Comparison of ENCODE assay signal across 8 cellular contexts in the genomic region with DNA sequence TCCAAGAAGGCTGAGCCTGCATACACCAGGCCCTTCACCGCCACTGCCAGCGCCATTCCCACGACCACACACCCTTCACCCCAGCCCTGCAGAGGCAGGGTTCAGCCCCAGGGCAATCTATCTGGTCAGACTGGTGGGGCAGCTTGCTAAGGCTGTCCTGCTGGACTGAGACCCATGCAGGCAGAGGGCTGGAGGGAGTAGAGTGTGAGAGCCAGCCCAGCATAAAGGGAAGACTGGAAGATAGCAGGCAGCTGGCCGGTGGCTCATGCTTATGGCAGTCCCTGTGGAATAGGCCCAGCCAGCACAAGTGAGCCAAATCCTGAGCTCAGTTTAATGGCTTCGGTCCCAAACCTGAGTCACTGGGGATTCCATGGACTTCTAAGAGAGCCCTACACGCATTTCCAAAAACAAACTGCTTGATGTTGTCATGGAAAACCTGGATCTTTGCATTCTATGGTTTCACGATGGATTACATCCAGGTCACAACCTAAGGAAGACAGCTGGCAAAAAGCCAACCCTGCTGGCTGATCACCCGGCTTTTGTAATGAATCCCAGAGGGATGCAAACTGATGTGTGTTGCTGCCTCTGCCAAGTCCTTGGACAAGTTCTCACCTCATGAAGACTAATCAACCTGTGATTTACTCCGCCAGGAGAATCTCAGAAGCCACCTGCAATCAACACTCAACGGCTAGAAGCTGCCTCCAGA.
DNase-seq lines count a peak whose midpoint lies in the region; ATAC-seq, FAIRE-seq and TF ChIP-seq lines count a peak whose summit lies in the region.

No MANE protein-coding gene starts in this region.

- dilution Hi-C loops in endothelial cell of umbilical vein (cut with MboI; ENCODE audit: extremely low pct_ligation_motif_present, low sequenced_read_pairs): no loop called here

- 45 to 55% (median 46%) methylated on average over 10 of the region's 10 CpGs for WGBS in small intestine, 3 donors

- H3K4me3 ChIP-seq in endothelial cell of umbilical vein (replicated peaks in 1 of 3; ENCODE audit: insufficient read depth in 1 of 3, low read depth in 1 of 3, low read length in 3 of 3): no peak overlapping the region
- H3K4me3 ChIP-seq in small intestine (ENCODE audit: low read depth in 1 of 2, low read length in 2 of 2): no peak overlapping the region

- H3K4me2 ChIP-seq in endothelial cell of umbilical vein (ENCODE audit: insufficient read depth, low read length): no peak overlapping the region

- H3K9me1 ChIP-seq in endothelial cell of umbilical vein (replicated peaks; ENCODE audit: control insufficient read depth, extremely low read depth, insufficient read depth, low read length): no peaks in the 10 kb centered on the region

- H3K79me2 ChIP-seq in endothelial cell of umbilical vein (ENCODE audit: control insufficient read depth, insufficient read depth, low read length): peaks cover 5% of the 10 kb centered on the region

- H4K20me1 ChIP-seq in endothelial cell of umbilical vein (replicated peaks; ENCODE audit: control insufficient read depth, extremely low read depth, insufficient read depth, low read length): no peaks in the 10 kb centered on the region

- ATAC-seq in GM21717 (IDR thresholded peaks at IDR 0.05; ENCODE audit: unreplicated experiment): no peak
- ATAC-seq in HG03432 (IDR thresholded peaks at IDR 0.05; ENCODE audit: unreplicated experiment): no peak

- H3K4me1 ChIP-seq in endothelial cell of umbilical vein (ENCODE audit: control insufficient read depth, extremely low read depth, insufficient read depth, low read length) (peaks cover 17% of the 10 kb centered on the region), small intestine (ENCODE audit: control insufficient read depth in 2 of 2, insufficient read depth in 1 of 2, low read depth in 1 of 2, low read length in 1 of 2) (peaks cover 5 to 6% of the 10 kb centered on the region in 2 donors)

- H3K27me3 ChIP-seq in endothelial cell of umbilical vein (ENCODE audit: control insufficient read depth in 2 of 2, insufficient read depth in 2 of 2, low read length in 2 of 2) (no peaks in the 10 kb centered on the region), small intestine (ENCODE audit: control insufficient read depth in 2 of 2, insufficient read depth in 2 of 2, low read length in 2 of 2) (no peaks in the 10 kb centered on the region)

- CTCF ChIA-PET in endothelial cell of umbilical vein (lab: Charles Lee): interaction anchor here (0.8 to 2.1 kb wide), 25 partner anchors 9 to 395 kb away, joined by 3 to 24 read pairs (median 4); no protein-coding TSS in a partner anchor

- intact Hi-C loops in endothelial cell of umbilical vein (cut with micrococcal nuclease): loop anchor here (1.0 to 2.0 kb wide), 4 partner anchors 13 to 133 kb away; no protein-coding TSS in a partner anchor

- TF ChIP-seq CTCF in endothelial cell of umbilical vein (IDR thresholded peaks at IDR 0.05; ENCODE audit: extremely low read depth in 1 of 2, insufficient read depth in 1 of 2, low read depth in 1 of 2, low read length in 2 of 2): no peak
- TF ChIP-seq CTCF in GM20000 (IDR thresholded peaks at IDR 0.05; ENCODE audit: extremely low read depth, missing control alignments): no peak

- no peak for TF ChIP-seq POLR2A in endothelial cell of umbilical vein (IDR thresholded peaks at IDR 0.05; ENCODE audit: low read depth, low read length)

- no peaks in the 10 kb centered on the region for H3K9me3 ChIP-seq in endothelial cell of umbilical vein (replicated peaks; ENCODE audit: control insufficient read depth, insufficient read depth, low read length)
- no peaks in the 10 kb centered on the region for H3K9me3 ChIP-seq in small intestine (ENCODE audit: control insufficient read depth, low read depth)

- DNase-seq in DMS53 treated with DMSO at 0.1 percent for 48 hours (lab: John Stamatoyannopoulos, UW; ENCODE audit: unreplicated experiment): peak; percentile 25
- DNase-seq in NCI-H510A treated with DMSO at 0.1 percent for 48 hours (lab: John Stamatoyannopoulos, UW): peak; percentile 46
- peak; percentile 100 for DNase-seq in endothelial cell of umbilical vein (ENCODE audit: low read depth, low spot score)
- DNase-seq in middle frontal gyrus (ENCODE audit: extremely low spot score, low spot score): peak; percentile 92
- DNase-seq in GM20000 (ENCODE audit: low spot score): no peak
- DNase-seq in small intestine: no peak

- H3K36me3 ChIP-seq in endothelial cell of umbilical vein (ENCODE audit: control insufficient read depth in 2 of 2, extremely low read depth in 1 of 2, insufficient read depth in 2 of 2, low read length in 2 of 2): peaks cover 0 to 2% of the 10 kb centered on the region in 2 experiments
- H3K36me3 ChIP-seq in small intestine (ENCODE audit: control insufficient read depth in 2 of 2, insufficient read depth in 2 of 2, low read length in 2 of 2): no peaks in the 10 kb centered on the region

- no peak overlapping the region for H2AFZ ChIP-seq in endothelial cell of umbilical vein (ENCODE audit: low read depth, low read length)

- no TSS peak for BruUV-seq in endothelial cell of umbilical vein (replicated peaks; lab: Mats Ljungman, UMichigan)

- POLR2A ChIA-PET in endothelial cell of umbilical vein (lab: Charles Lee): interaction anchor here (0.5 to 1.5 kb wide), 7 partner anchors 9 to 1950 kb away, joined by 3 to 7 read pairs (median 3); no protein-coding TSS in a partner anchor

- H3K27ac ChIP-seq in endothelial cell of umbilical vein (ENCODE audit: insufficient read depth, low read depth, low read length): peak overlapping the region; percentile 86
- peak overlapping the region in 1 of 2 donors; percentile 55 for H3K27ac ChIP-seq in small intestine (ENCODE audit: low read depth in 1 of 2, low read length in 1 of 2)

- FAIRE-seq in endothelial cell of umbilical vein (lab: Jason Lieb, UNC) (peak; percentile 89), small intestine (lab: Jason Lieb, UNC) (no peak)

- peak overlapping the region; percentile 57 for H3K9ac ChIP-seq in endothelial cell of umbilical vein (replicated peaks; ENCODE audit: extremely low read depth, insufficient read depth, low read length)

TF ChIP-seq in endothelial cell of umbilical vein, 7 proteins besides CTCF, POLR2A, EP300 and RAD21:
- TF ChIP-seq GATA2 (IDR thresholded peaks at IDR 0.05; ENCODE audit: insufficient read depth, insufficient read length, low read depth, low read length) (no peak), FOS (IDR thresholded peaks at IDR 0.05; ENCODE audit: borderline replicate concordance, insufficient read depth, low read length) (peak; percentile 77), POLR2AphosphoS5 (IDR thresholded peaks at IDR 0.05; ENCODE audit: insufficient read depth, low read depth, low read length) (peak; percentile 84), JUN (IDR thresholded peaks at IDR 0.05; ENCODE audit: borderline replicate concordance, insufficient read depth, insufficient read length, low read depth) (peak; percentile 91)
- TF ChIP-seq, protein P1, sequence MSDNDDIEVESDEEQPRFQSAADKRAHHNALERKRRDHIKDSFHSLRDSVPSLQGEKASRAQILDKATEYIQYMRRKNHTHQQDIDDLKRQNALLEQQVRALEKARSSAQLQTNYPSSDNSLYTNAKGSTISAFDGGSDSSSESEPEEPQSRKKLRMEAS (IDR thresholded peaks at IDR 0.05; ENCODE audit: insufficient read depth, insufficient read length): peak; percentile 21
TF ChIP-seq in endothelial cell of umbilical vein: peak in this region for 4.

Comparison
In these comparisons a context has a peak if more than half of its experiments do, and no peak if none do; other contexts are left out.
1. DNase-seq: peak in DMS53 treated with DMSO at 0.1 percent for 48 hours (single experiment), NCI-H510A treated with DMSO at 0.1 percent for 48 hours (single experiment), endothelial cell of umbilical vein (single experiment) and middle frontal gyrus (single experiment); none in GM20000 (single experiment) and small intestine (single experiment).